ENCODE assay signal across 1 cellular context in genomic region chr17:78558181-78558850, GRCh38.
TF ChIP-seq lines count a peak whose summit lies in the region.

No MANE protein-coding gene starts in this region.

TF ChIP-seq in HepG2, 621 proteins besides CTCF, POLR2A, EP300 and RAD21 (continued from another document and continues in another):
- TF ChIP-seq ZBTB44 (CRISPR knock-in tag; IDR thresholded peaks at IDR 0.05): no peak
- TF ChIP-seq MIER2 (CRISPR knock-in tag; IDR thresholded peaks at IDR 0.05): 0 out of 2 replicates have a peak, but pooled peaks have one; percentile 40
- no peak for TF ChIP-seq ZNF574 (CRISPR knock-in tag; IDR thresholded peaks at IDR 0.05)
- peak; percentile 25; the same call in 1 of the 2 replicates for TF ChIP-seq ETV5 (CRISPR knock-in tag; IDR thresholded peaks at IDR 0.05; ENCODE audit: borderline replicate concordance)
- TF ChIP-seq SNAI1 (CRISPR knock-in tag; IDR thresholded peaks at IDR 0.05; ENCODE audit: borderline replicate concordance): no peak
- TF ChIP-seq SNRNP70 (IDR thresholded peaks at IDR 0.05; ENCODE audit: low read depth, low read length): no peak
- TF ChIP-seq ZNF318 (CRISPR knock-in tag; IDR thresholded peaks at IDR 0.05): no peak
- no peak for TF ChIP-seq FOXK1 (CRISPR knock-in tag; IDR thresholded peaks at IDR 0.05; ENCODE audit: borderline replicate concordance, low read depth)
- TF ChIP-seq NCOA2 (CRISPR knock-in tag; IDR thresholded peaks at IDR 0.05): peak; percentile 61
- TF ChIP-seq HNRNPLL (IDR thresholded peaks at IDR 0.05; ENCODE audit: low read depth, low read length, poor library complexity, severe bottlenecking): no peak
- no peak for TF ChIP-seq NBN (conservative IDR thresholded peaks at IDR 0.05)
- TF ChIP-seq ZNF350 (CRISPR knock-in tag; IDR thresholded peaks at IDR 0.05; ENCODE audit: borderline replicate concordance, low read depth): peak; percentile 60; the same call in 1 of the 2 replicates
- TF ChIP-seq TFE3 (CRISPR knock-in tag; IDR thresholded peaks at IDR 0.05): peak; percentile 48; the same call in 1 of the 2 replicates
- TF ChIP-seq ZBTB2 (CRISPR knock-in tag; IDR thresholded peaks at IDR 0.05; ENCODE audit: low read depth): no peak
- TF ChIP-seq ZNF121 (CRISPR knock-in tag; IDR thresholded peaks at IDR 0.05): no peak
- no peak for TF ChIP-seq ZNF768 (CRISPR knock-in tag; IDR thresholded peaks at IDR 0.05)
- TF ChIP-seq NPAS2 (CRISPR knock-in tag; IDR thresholded peaks at IDR 0.05; ENCODE audit: borderline replicate concordance): no peak
- no peak; the same call in 1 of the 2 replicates for TF ChIP-seq ZNF292 (CRISPR knock-in tag; IDR thresholded peaks at IDR 0.05; ENCODE audit: borderline replicate concordance, low read depth)
- peak; percentile 37; the same call in 1 of the 2 replicates for TF ChIP-seq TFAP4 (IDR thresholded peaks at IDR 0.05; ENCODE audit: borderline replicate concordance, low read depth)
- TF ChIP-seq ZNF564 (CRISPR knock-in tag; IDR thresholded peaks at IDR 0.05): no peak
- no peak for TF ChIP-seq PRDM4 (CRISPR knock-in tag; IDR thresholded peaks at IDR 0.05; ENCODE audit: borderline replicate concordance)
- TF ChIP-seq ZNF780A (CRISPR knock-in tag; IDR thresholded peaks at IDR 0.05): no peak
- peak; percentile 40; the same call in 1 of the 2 replicates for TF ChIP-seq ZFP91 (CRISPR knock-in tag; IDR thresholded peaks at IDR 0.05; ENCODE audit: borderline replicate concordance)
- peak; percentile 98 for TF ChIP-seq ATF3 (CRISPR knock-in tag; IDR thresholded peaks at IDR 0.05)
- no peak for TF ChIP-seq PAWR (CRISPR knock-in tag; IDR thresholded peaks at IDR 0.05; ENCODE audit: borderline replicate concordance)
- peak; percentile 58; the same call in 1 of the 2 replicates for TF ChIP-seq NCOR1 (IDR thresholded peaks at IDR 0.05; ENCODE audit: borderline replicate concordance, low read length)
- no peak for TF ChIP-seq ZNF280B (CRISPR knock-in tag; IDR thresholded peaks at IDR 0.05; ENCODE audit: borderline replicate concordance)
- no peak for TF ChIP-seq ZNF354B (CRISPR knock-in tag; IDR thresholded peaks at IDR 0.05)
- peak; percentile 74 for TF ChIP-seq FOXA3 (CRISPR knock-in tag; IDR thresholded peaks at IDR 0.05)
- no peak for TF ChIP-seq ZSCAN30 (CRISPR knock-in tag; IDR thresholded peaks at IDR 0.05)
- TF ChIP-seq ZNF496 (CRISPR knock-in tag; IDR thresholded peaks at IDR 0.05; ENCODE audit: insufficient replicate concordance): no peak
- TF ChIP-seq NR2F6 (IDR thresholded peaks at IDR 0.05): peak; percentile 92
- peak; percentile 96 for TF ChIP-seq NR2F6 (CRISPR knock-in tag; IDR thresholded peaks at IDR 0.05)
